In genomic region chr22:16601437-16602223, GRCh38 we compare ENCODE assay signal across 12 cellular contexts. TPM values are rescaled to one million over a fixed set of nuclear protein-coding genes. Genes with fewer than 3 reads are reported as not detected.
A peak's percentile ranks its signal among the peaks of the same experiment; 100 is the strongest.
DNase-seq lines count a peak whose midpoint lies in the region; ATAC-seq and TF ChIP-seq lines count a peak whose summit lies in the region.
"Had no signal": no experiment of that assay in that cellular context is flagged by ENCODE, and none has a peak within 500 bp of the region (broad histone marks: within the 10 kb centered on the region; RNA-seq: fewer than 3 reads in every experiment).

No MANE protein-coding gene starts in this region.

- 1% methylated on average over 75 of the region's 100 CpGs; no CpG with 5 or more reads in 1 of the 2 donors for WGBS in testis, 2 donors

- H3K4me2 ChIP-seq in osteoblast (ENCODE audit: insufficient read depth, low read length), result no peak overlapping the region

- H3K9me3 ChIP-seq in adipocyte (ENCODE audit: control insufficient read depth, low read length), result no peaks in the 10 kb centered on the region
- no peaks in the 10 kb centered on the region for H3K9me3 ChIP-seq in testis
- H3K9me3 ChIP-seq in osteoblast (ENCODE audit: low read depth, low read length), result no peaks in the 10 kb centered on the region

- no peak for TF ChIP-seq CTCF in testis (IDR thresholded peaks at IDR 0.05)
- TF ChIP-seq CTCF in GM13977 (IDR thresholded peaks at IDR 0.05; ENCODE audit: extremely low read depth, insufficient read depth, missing control alignments), result no peak
- no peak for TF ChIP-seq CTCF in osteoblast (IDR thresholded peaks at IDR 0.05; ENCODE audit: extremely low read depth, low read depth, low read length)

- H3K36me3 ChIP-seq in adipocyte (ENCODE audit: control insufficient read depth, insufficient read depth, low read length, severe bottlenecking), result no peaks in the 10 kb centered on the region
- H3K36me3 ChIP-seq in testis (ENCODE audit: low read depth, missing control alignments), result no peaks in the 10 kb centered on the region
- H3K36me3 ChIP-seq in osteoblast (ENCODE audit: insufficient read depth, low read length), result no peaks in the 10 kb centered on the region

- TF ChIP-seq POLR2A in testis (IDR thresholded peaks at IDR 0.05), result no peak

- H3K4me1 ChIP-seq in adipocyte (ENCODE audit: control insufficient read depth, insufficient read depth, low read length) (peaks cover 2% of the 10 kb centered on the region), testis (no peaks in the 10 kb centered on the region), osteoblast (ENCODE audit: insufficient read depth, low read length) (no peaks in the 10 kb centered on the region)

- H3K27me3 ChIP-seq in adipocyte (replicated peaks; ENCODE audit: control insufficient read depth, insufficient read depth, low read length) (no peaks in the 10 kb centered on the region), layer of hippocampus (ENCODE audit: control insufficient read depth, insufficient read depth, low read length) (peaks cover 2% of the 10 kb centered on the region), testis (no peaks in the 10 kb centered on the region), osteoblast (ENCODE audit: insufficient read depth, low read length) (peaks cover 2% of the 10 kb centered on the region)

- intact Hi-C loops in testis (cut with DNase I; ENCODE audit: low total_unique reads), result no loop called here

- in situ Hi-C loops in GM13977 (cut with MboI; ENCODE audit: low pct_unique_long_range_greater_than_20kb, low sequenced_read_pairs, unreplicated experiment), result no loop called here

- H4K20me1 ChIP-seq in osteoblast (ENCODE audit: insufficient read depth, low read length), result no peaks in the 10 kb centered on the region

- peak overlapping the region; percentile 71 for H3K9ac ChIP-seq in adipocyte (ENCODE audit: low read length)

- DNase-seq in SKM-1 treated with dmso at 0.1 percent for 144 hours (lab: John Stamatoyannopoulos, UW; ENCODE audit: unreplicated experiment) (peak; percentile 21), SKM-1 (lab: John Stamatoyannopoulos, UW; ENCODE audit: unreplicated experiment) (no peak), adipocyte (ENCODE audit: low read depth) (no peak), testis (peak; percentile 23), GM13977 (ENCODE audit: low spot score) (no peak), osteoblast (ENCODE audit: insufficient read length, low spot score, missing footprints) (no peak)
- DNase-seq: NCI-H1436 had no signal

- no peak for ATAC-seq in GM19023 (IDR thresholded peaks at IDR 0.05; ENCODE audit: unreplicated experiment)

- peak overlapping the region; percentile 75 for H3K4me3 ChIP-seq in adipocyte (ENCODE audit: low read length)
- peak overlapping the region; percentile 50 to 56 for H3K4me3 ChIP-seq in testis
- H3K4me3 ChIP-seq in osteoblast (ENCODE audit: insufficient read depth, low read length), result no peak overlapping the region

- peak overlapping the region; percentile 57 for H3K27ac ChIP-seq in layer of hippocampus (ENCODE audit: low read depth, low read length)
- peak overlapping the region in 1 of 2 donors; percentile 71 for H3K27ac ChIP-seq in testis
- no peak overlapping the region for H3K27ac ChIP-seq in osteoblast (ENCODE audit: low read depth, low read length)

- H2AFZ ChIP-seq in osteoblast (ENCODE audit: low read length), result no peak overlapping the region

- H3K79me2 ChIP-seq in osteoblast (ENCODE audit: insufficient read depth, low read length), result no peaks in the 10 kb centered on the region

RNA-seq across cellular contexts. Expression of gene CCT8L2, which starts 9.0 kb away (rescaled TPM):
- total RNA-seq in testis, result 10 to 100 TPM in 1 of 2 donors, 1 to 10 TPM in 1; 7.9 to 12.7 TPM
- polyA plus RNA-seq in testis (ENCODE audit: insufficient read depth, low read depth, low replicate concordance), result 39.0 TPM
- not detected in 2 replicates for total RNA-seq in osteoblast
- total RNA-seq: mesothelial cell of epicardium; T-helper 2 cell treated with Interferon-gamma antibody and Interleukin-4, amounts not matched to agents 100 ng/mL and 5 ng/mL, for 36 hours had no signal
- polyA plus RNA-seq: AG04450 had no signal

Comparison
In these comparisons a context has a peak if more than half of its experiments do, and no peak if none do; other contexts are left out.
1. DNase-seq: peak in SKM-1 treated with dmso at 0.1 percent for 144 hours (single experiment) and testis (single experiment); none in SKM-1 (single experiment), adipocyte (single experiment), GM13977 (single experiment) and osteoblast (single experiment).